ENCODE assay signal across 14 cellular contexts in the genomic region with DNA sequence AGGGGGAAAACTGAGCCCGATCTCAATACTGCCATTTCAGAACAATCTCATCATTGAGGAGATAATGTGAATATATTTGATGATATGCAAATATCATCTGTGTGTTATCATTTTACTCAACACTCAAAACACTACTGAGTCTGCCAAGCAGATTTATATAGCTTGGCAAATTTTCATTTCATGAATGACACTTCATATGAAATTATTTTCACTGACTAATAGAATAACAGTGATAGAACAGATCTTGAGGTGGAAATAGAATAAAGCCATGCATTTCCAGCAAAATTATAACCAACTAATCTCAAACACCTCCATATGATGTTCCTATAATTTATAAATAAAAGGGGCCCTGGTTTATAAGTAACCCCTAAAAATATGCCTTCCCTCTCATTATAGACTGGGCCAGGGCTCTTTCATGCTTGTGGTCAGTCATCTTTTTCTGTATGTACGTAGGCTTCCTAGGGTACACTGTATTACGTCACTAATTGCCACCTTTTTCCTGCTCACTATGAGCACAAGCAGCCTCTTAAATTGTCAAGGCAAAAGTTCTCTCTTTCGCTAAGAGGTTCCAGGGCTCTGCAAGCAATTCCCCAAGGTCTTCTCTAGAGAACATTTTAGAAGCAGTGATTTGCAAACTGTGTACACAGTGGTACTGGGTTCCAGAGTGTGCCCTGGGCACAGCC.
A peak's percentile ranks its signal among the peaks of the same experiment; 100 is the strongest.
DNase-seq lines count a peak whose midpoint lies in the region; ATAC-seq and TF ChIP-seq lines count a peak whose summit lies in the region.
"Had no signal": no experiment of that assay in that cellular context is flagged by ENCODE, and none has a peak within 500 bp of the region (broad histone marks: within the 10 kb centered on the region; RNA-seq: fewer than 3 reads in every experiment).

No MANE protein-coding gene starts in this region.

- H3K9me3 ChIP-seq in Loucy (ENCODE audit: insufficient read depth, low read depth, low read length), result no peaks in the 10 kb centered on the region
- H3K9me3 ChIP-seq in neural progenitor cell (ENCODE audit: low read depth), result no peaks in the 10 kb centered on the region

- H3K36me3 ChIP-seq in Loucy (ENCODE audit: insufficient read depth, low read length) (no peaks in the 10 kb centered on the region), neural progenitor cell (no peaks in the 10 kb centered on the region)

- no peaks in the 10 kb centered on the region for H3K9me3 Mint-ChIP-seq in activated CD8-positive, alpha-beta memory T cell treated with anti-CD3 and anti-CD28 coated beads, Interleukin-2, amount 10 ng/mL, durations not matched to agents 7 days and 5 days (ENCODE audit: low read depth)
- peaks cover 2% of the 10 kb centered on the region for H3K9me3 Mint-ChIP-seq in activated naive CD8-positive, alpha-beta T cell treated with anti-CD3 and anti-CD28 coated beads, Interleukin-2, amount 10 ng/mL, durations not matched to agents 7 days and 5 days
- H3K9me3 Mint-ChIP-seq in neural progenitor cell, result peaks cover 2% of the 10 kb centered on the region

- peaks cover 73% of the 10 kb centered on the region for H3K4me1 ChIP-seq in Loucy (ENCODE audit: insufficient read depth, low read length, poor library complexity, severe bottlenecking)
- H3K4me1 ChIP-seq in neural progenitor cell, result peaks cover 47% of the 10 kb centered on the region

- no peak overlapping the region for H3K27ac ChIP-seq in neural progenitor cell
- H3K27ac ChIP-seq: parathyroid adenoma had no signal

- no peaks in the 10 kb centered on the region for H4K20me1 ChIP-seq in Loucy (ENCODE audit: insufficient read depth, low read length, poor library complexity, severe bottlenecking)
- H4K20me1 ChIP-seq in neural progenitor cell (ENCODE audit: low read depth), result no peaks in the 10 kb centered on the region

- H3K9ac ChIP-seq in Loucy (ENCODE audit: low read depth, low read length, poor library complexity, severe bottlenecking), result peak overlapping the region; percentile 81
- H3K9ac ChIP-seq in neural progenitor cell, result no peak overlapping the region
- H3K9ac ChIP-seq: parathyroid adenoma had no signal

- H3K4me3 ChIP-seq in Loucy (ENCODE audit: low read length, poor library complexity, severe bottlenecking), result peak overlapping the region; percentile 77
- no peak overlapping the region for H3K4me3 ChIP-seq in neural progenitor cell

- peaks cover 48% of the 10 kb centered on the region for H3K4me1 Mint-ChIP-seq in activated CD8-positive, alpha-beta memory T cell treated with anti-CD3 and anti-CD28 coated beads, Interleukin-2, amount 10 ng/mL, durations not matched to agents 7 days and 5 days
- peaks cover 53% of the 10 kb centered on the region for H3K4me1 Mint-ChIP-seq in activated naive CD8-positive, alpha-beta T cell treated with anti-CD3 and anti-CD28 coated beads, Interleukin-2, amount 10 ng/mL, durations not matched to agents 7 days and 5 days
- peaks cover 40% of the 10 kb centered on the region for H3K4me1 Mint-ChIP-seq in neural progenitor cell

- peaks cover 22% of the 10 kb centered on the region for H3K36me3 Mint-ChIP-seq in activated CD8-positive, alpha-beta memory T cell treated with anti-CD3 and anti-CD28 coated beads, Interleukin-2, amount 10 ng/mL, durations not matched to agents 7 days and 5 days
- H3K36me3 Mint-ChIP-seq in activated naive CD8-positive, alpha-beta T cell treated with anti-CD3 and anti-CD28 coated beads, Interleukin-2, amount 10 ng/mL, durations not matched to agents 7 days and 5 days, result peaks cover 21% of the 10 kb centered on the region
- H3K36me3 Mint-ChIP-seq in neural progenitor cell, result no peaks in the 10 kb centered on the region

- no peaks in the 10 kb centered on the region for H3K27me3 Mint-ChIP-seq in activated CD8-positive, alpha-beta memory T cell treated with anti-CD3 and anti-CD28 coated beads, Interleukin-2, amount 10 ng/mL, durations not matched to agents 7 days and 5 days
- no peaks in the 10 kb centered on the region for H3K27me3 Mint-ChIP-seq in activated naive CD8-positive, alpha-beta T cell treated with anti-CD3 and anti-CD28 coated beads, Interleukin-2, amount 10 ng/mL, durations not matched to agents 7 days and 5 days
- H3K27me3 Mint-ChIP-seq in neural progenitor cell (ENCODE audit: insufficient read depth, low read depth), result peaks cover 2% of the 10 kb centered on the region

- H3K4me2 ChIP-seq in Loucy (ENCODE audit: low read depth, low read length, poor library complexity, severe bottlenecking) (peak overlapping the region; percentile 89), neural progenitor cell (peak overlapping the region; percentile 98)

- H3K27ac Mint-ChIP-seq in activated CD8-positive, alpha-beta memory T cell treated with anti-CD3 and anti-CD28 coated beads, Interleukin-2, amount 10 ng/mL, durations not matched to agents 7 days and 5 days, result peak overlapping the region; percentile 79
- H3K27ac Mint-ChIP-seq in activated naive CD8-positive, alpha-beta T cell treated with anti-CD3 and anti-CD28 coated beads, Interleukin-2, amount 10 ng/mL, durations not matched to agents 7 days and 5 days, result peak overlapping the region; percentile 74
- no peak overlapping the region for H3K27ac Mint-ChIP-seq in neural progenitor cell

- no peak for DNase-seq in activated CD8-positive, alpha-beta memory T cell treated with anti-CD3 and anti-CD28 coated beads, Interleukin-2, amount 10 ng/mL, durations not matched to agents 7 days and 5 days
- no peak for DNase-seq in activated CD8-positive, alpha-beta memory T cell treated with anti-CD3 and anti-CD28 coated beads, Interleukin-2, amount 50 U/mL, for 4 hours
- no peak for DNase-seq in activated naive CD8-positive, alpha-beta T cell treated with anti-CD3 and anti-CD28 coated beads, Interleukin-2, amount 10 ng/mL, durations not matched to agents 7 days and 5 days
- DNase-seq in neural progenitor cell (ENCODE audit: low spot score) (no peak), NCI-H748 treated with DMSO at 0.1 percent for 48 hours (lab: John Stamatoyannopoulos, UW) (no peak), cardiac septum (ENCODE audit: low spot score) (no peak), T1000 (lab: John Stamatoyannopoulos, UW) (no peak)
- DNase-seq: caudate nucleus, foreskin melanocyte, KG1, NCI-H524 treated with DMSO at 0.1 percent for 48 hours, small intestine had no signal

- no peaks in the 10 kb centered on the region; the same call in 1 of the 2 replicates for H3F3A ChIP-seq in Loucy (ENCODE audit: low read depth)
- peaks cover 25% of the 10 kb centered on the region for H3F3A ChIP-seq in neural progenitor cell (ENCODE audit: low read depth)

- POLR2A ChIA-PET in activated naive CD8-positive, alpha-beta T cell treated with anti-CD3 and anti-CD28 coated beads, Interleukin-2, amount 10 ng/mL, durations not matched to agents 7 days and 5 days (lab: Charles Lee), result interaction anchor here (1.1 kb wide), 1 partner anchor 67 kb away, joined by 3 read pairs; no protein-coding TSS in a partner anchor

- H3K27me3 ChIP-seq in Loucy (ENCODE audit: insufficient read depth, low read length, poor library complexity, severe bottlenecking), result no peaks in the 10 kb centered on the region
- peaks cover under 1% of the 10 kb centered on the region for H3K27me3 ChIP-seq in neural progenitor cell

- intact Hi-C loops in cardiac septum (cut with DNase I), result loop anchor here (10.0 kb wide), 1 partner anchor 309 kb away; no protein-coding TSS in a partner anchor

- H3K4me3 Mint-ChIP-seq in activated CD8-positive, alpha-beta memory T cell treated with anti-CD3 and anti-CD28 coated beads, Interleukin-2, amount 10 ng/mL, durations not matched to agents 7 days and 5 days, result peak overlapping the region; percentile 63
- peak overlapping the region; percentile 82 for H3K4me3 Mint-ChIP-seq in activated naive CD8-positive, alpha-beta T cell treated with anti-CD3 and anti-CD28 coated beads, Interleukin-2, amount 10 ng/mL, durations not matched to agents 7 days and 5 days
- no peak overlapping the region for H3K4me3 Mint-ChIP-seq in neural progenitor cell

- no peak for TF ChIP-seq CTCF in Loucy (conservative IDR thresholded peaks at IDR 0.05; ENCODE audit: low read length)
- no peak for TF ChIP-seq CTCF in neural progenitor cell (IDR thresholded peaks at IDR 0.05)

- H3K79me2 ChIP-seq in Loucy (ENCODE audit: insufficient read depth, low read length), result peaks cover 95% of the 10 kb centered on the region
- peaks cover 42% of the 10 kb centered on the region for H3K79me2 ChIP-seq in neural progenitor cell (ENCODE audit: low read depth)

- CTCF ChIA-PET in activated CD8-positive, alpha-beta memory T cell treated with anti-CD3 and anti-CD28 coated beads, Interleukin-2, amount 10 ng/mL, durations not matched to agents 7 days and 5 days (lab: Charles Lee), result interaction anchor here (1.0 kb wide), 2 partner anchors 28 to 104 kb away, joined by 3 read pairs; no protein-coding TSS in a partner anchor

- H2AFZ ChIP-seq in Loucy (ENCODE audit: low read length) (no peak overlapping the region), neural progenitor cell (replicated peaks) (no peak overlapping the region)
- H2AFZ ChIP-seq: parathyroid adenoma had no signal

- H3K9me2 ChIP-seq in Loucy (replicated peaks; ENCODE audit: low read depth, low read length), result no peaks in the 10 kb centered on the region

- ATAC-seq in activated CD8-positive, alpha-beta memory T cell treated with anti-CD3 and anti-CD28 coated beads, Interleukin-2, amount 10 ng/mL, durations not matched to agents 7 days and 5 days, result no peak
- ATAC-seq in activated naive CD8-positive, alpha-beta T cell treated with anti-CD3 and anti-CD28 coated beads, Interleukin-2, amount 10 ng/mL, durations not matched to agents 7 days and 5 days (ENCODE audit: low read depth), result no peak
